In the genomic region with DNA sequence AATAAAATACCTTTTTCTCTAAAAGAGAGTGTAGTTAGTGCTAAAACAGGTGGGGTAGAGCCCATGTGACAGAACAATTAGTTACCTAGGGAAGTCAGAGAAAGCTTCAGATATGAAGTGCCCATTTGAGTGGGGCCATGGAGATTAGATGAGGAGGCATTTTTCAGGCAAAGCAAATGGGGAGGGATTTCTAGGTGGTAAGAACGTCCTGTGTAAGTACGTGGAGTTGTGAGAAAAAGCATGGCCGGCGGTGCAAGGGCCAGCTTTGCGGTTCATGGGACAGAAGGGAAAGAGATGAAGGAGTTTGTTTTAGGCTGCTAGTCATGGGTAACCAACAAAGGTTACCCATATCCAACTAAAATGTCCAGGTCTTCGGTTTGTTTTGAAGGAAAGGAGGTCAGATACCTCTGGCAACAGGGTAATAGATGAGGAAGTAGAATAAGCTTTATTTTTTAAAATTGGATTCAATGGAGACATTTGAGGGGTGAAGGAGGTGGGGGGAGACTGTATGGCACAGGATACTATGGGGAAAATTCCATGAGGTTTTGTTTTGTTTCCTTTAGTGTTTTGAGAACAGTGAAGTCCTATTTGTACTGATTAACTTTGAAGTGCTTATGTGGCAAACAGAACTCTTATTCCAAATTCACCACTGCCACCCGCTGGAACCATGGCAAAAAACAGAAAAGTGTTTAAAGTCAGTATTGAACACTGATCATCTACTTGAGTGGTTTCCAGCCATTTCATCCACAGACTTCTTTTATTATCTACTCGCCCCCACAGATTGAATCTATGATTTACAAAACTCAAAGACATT, we compare ENCODE assay signal across 9 cellular contexts. TPM values are rescaled to one million over a fixed set of nuclear protein-coding genes. Genes with fewer than 3 reads are reported as not detected.
DNase-seq lines count a peak whose midpoint lies in the region; ATAC-seq and TF ChIP-seq lines count a peak whose summit lies in the region.
"Had no signal": no experiment of that assay in that cellular context is flagged by ENCODE, and none has a peak within 500 bp of the region (broad histone marks: within the 10 kb centered on the region; RNA-seq: fewer than 3 reads in every experiment).

No MANE protein-coding gene starts in this region.

- H3K4ac ChIP-seq in H9 (ENCODE audit: low read depth, low read length) = no peak overlapping the region

- H3K79me1 ChIP-seq in H9 (ENCODE audit: insufficient read depth, low read depth, low read length, poor library complexity, severe bottlenecking) = no peaks in the 10 kb centered on the region

- H3K4me3 Mint-ChIP-seq in H9 (no peak overlapping the region), immature natural killer cell (no peak overlapping the region)
- H3K4me3 Mint-ChIP-seq: activated B cell treated with CpG ODN at 0.5 μM for 24 hours had no signal

- no peaks in the 10 kb centered on the region for H3K9me3 ChIP-seq in H9 (ENCODE audit: control insufficient read depth, low read depth, low read length)

- H3K18ac ChIP-seq in H9 (ENCODE audit: insufficient read length, low read depth, low read length) = no peak overlapping the region

- no peak overlapping the region for H4K91ac ChIP-seq in H9 (ENCODE audit: insufficient read length, low read depth, low read length)

- H3K56ac ChIP-seq in H9 (ENCODE audit: insufficient read length, low read depth, low read length) = no peak overlapping the region

- TF ChIP-seq CTCF in AG09309 (IDR thresholded peaks at IDR 0.05; ENCODE audit: control insufficient read depth, insufficient read depth, low read depth, low read length, missing control alignments) = peak; percentile 34
- peak; percentile 56; the same call in 2 of the 3 replicates for TF ChIP-seq CTCF in H9 (conservative IDR thresholded peaks at IDR 0.05)

- no peak for DNase-seq in AG09309 (ENCODE audit: low read depth)
- DNase-seq in H9 = no peak
- peak; percentile 17 for DNase-seq in RPMI8226
- DNase-seq in kidney glomerular epithelial cell (lab: John Stamatoyannopoulos, UW) = peak; percentile 45
- no peak for DNase-seq in immature natural killer cell
- DNase-seq: activated B cell treated with CpG ODN at 0.5 μM for 24 hours had no signal

- H2AFZ ChIP-seq in H9 (ENCODE audit: low read length) = no peak overlapping the region

- no peaks in the 10 kb centered on the region for H3K9me3 Mint-ChIP-seq in H9
- no peaks in the 10 kb centered on the region for H3K9me3 Mint-ChIP-seq in immature natural killer cell
- H3K9me3 Mint-ChIP-seq: activated B cell treated with CpG ODN at 0.5 μM for 24 hours had no signal

- ATAC-seq in GM19397 (IDR thresholded peaks at IDR 0.05; ENCODE audit: unreplicated experiment) = no peak
- ATAC-seq in esophagus mucosa = no peak
- no peak for ATAC-seq in GM19452 (IDR thresholded peaks at IDR 0.05; ENCODE audit: unreplicated experiment)

- no peak overlapping the region for H3K23ac ChIP-seq in H9 (ENCODE audit: insufficient read length, low read depth, low read length)

- no peaks in the 10 kb centered on the region for H3K23me2 ChIP-seq in H9 (ENCODE audit: insufficient read length, low read depth, low read length, poor library complexity, severe bottlenecking)

- H3K27me3 Mint-ChIP-seq in H9 (ENCODE audit: low read depth) (no peaks in the 10 kb centered on the region), immature natural killer cell (ENCODE audit: low read depth in 3 of 3) (peaks cover 3 to 24% (median 8%) of the 10 kb centered on the region in 3 donors)

- no peak overlapping the region for H2BK12ac ChIP-seq in H9 (ENCODE audit: insufficient read length, low read depth, low read length)

- H3K9ac ChIP-seq in H9 (ENCODE audit: extremely low read depth, insufficient read length, low read length) = no peak overlapping the region

- no peak overlapping the region for H2BK120ac ChIP-seq in H9 (ENCODE audit: low read depth, low read length, poor library complexity, severe bottlenecking)

- no peak overlapping the region for H3K4me2 ChIP-seq in H9 (ENCODE audit: insufficient read depth, insufficient read length, low read length)

- H2BK5ac ChIP-seq in H9 (ENCODE audit: insufficient read length, low read length) = no peak overlapping the region

- H3K4me1 ChIP-seq in H9 (ENCODE audit: insufficient read depth, low read length) = no peaks in the 10 kb centered on the region

- H3K36me3 Mint-ChIP-seq in H9 (ENCODE audit: insufficient read depth in 1 of 3, low read depth in 3 of 3) (no peaks in the 10 kb centered on the region), immature natural killer cell (no peaks in the 10 kb centered on the region)

- no peak overlapping the region for H3K4me3 ChIP-seq in AG09309 (ENCODE audit: control insufficient read depth, low read depth, low read length)

- H3K27ac ChIP-seq in H9 (ENCODE audit: insufficient read length, low read depth, low read length) = no peak overlapping the region

- peak overlapping the region in 1 of 3 experiments; percentile 3; a peak in 1 of 7 replicates for H3K27ac Mint-ChIP-seq in H9
- no peak overlapping the region for H3K27ac Mint-ChIP-seq in immature natural killer cell
- H3K27ac Mint-ChIP-seq: activated B cell treated with CpG ODN at 0.5 μM for 24 hours had no signal

- H2BK15ac ChIP-seq in H9 (ENCODE audit: low read depth, low read length) = no peak overlapping the region

- H4K5ac ChIP-seq in H9 (ENCODE audit: insufficient read length, low read depth, low read length) = no peak overlapping the region

- no CpG with 5 or more reads among the region's 8 CpGs for WGBS in H9 (ENCODE audit: extremely low coverage, insufficient read length, low lambda C conversion rate)

- no peaks in the 10 kb centered on the region for H3K79me2 ChIP-seq in H9 (ENCODE audit: insufficient read depth, low read length)

- H3K4me1 Mint-ChIP-seq in H9 (peaks cover 4 to 5% of the 10 kb centered on the region in 2 experiments), immature natural killer cell (peaks cover 9 to 14% of the 10 kb centered on the region in 2 donors)
- H3K4me1 Mint-ChIP-seq: activated B cell treated with CpG ODN at 0.5 μM for 24 hours had no signal

- no peak overlapping the region for H2AK5ac ChIP-seq in H9 (ENCODE audit: insufficient read length, low read length)

- H4K20me1 ChIP-seq in H9 (ENCODE audit: control insufficient read depth, insufficient read depth, insufficient read length) = no peaks in the 10 kb centered on the region

- H3T11ph ChIP-seq in H9 (ENCODE audit: low read length) = no peak overlapping the region

- no peaks in the 10 kb centered on the region for H3K27me3 ChIP-seq in H9 (ENCODE audit: insufficient read depth, low read length)

- no peak overlapping the region for H2BK20ac ChIP-seq in H9 (ENCODE audit: low read depth, low read length, poor library complexity, severe bottlenecking)

- H4K8ac ChIP-seq in H9 (replicated peaks; ENCODE audit: insufficient read length, low read depth, low read length) = no peak overlapping the region

- no peak overlapping the region for H3K14ac ChIP-seq in H9 (ENCODE audit: insufficient read depth, low read length)

RNA-seq across cellular contexts. Expression of a gene that starts 10.0 kb away (rescaled TPM):
- total RNA-seq in H9 (2021) (70.3 and 77.1 TPM in 2 replicates), esophagus mucosa (33.6 TPM)
- polyA plus RNA-seq in immature natural killer cell = 10 to 100 TPM; 29.5 to 46.1 (median 39.1) TPM

RNA-seq across cellular contexts. Expression of a gene that starts 58.2 kb away (rescaled TPM):
- total RNA-seq in H9 (2021) (0.13 and 0.17 TPM in 2 replicates), esophagus mucosa (5.5 TPM)
- polyA plus RNA-seq in immature natural killer cell = not detected

Comparison
In these comparisons a context has a peak if more than half of its experiments do, and no peak if none do; other contexts are left out.
1. DNase-seq: peak in RPMI8226 (single experiment) and kidney glomerular epithelial cell (single experiment); none in AG09309 (single experiment), H9 (single experiment) and immature natural killer cell (0 of 3).